ENCODE assay signal across 12 cellular contexts in genomic region chr7:66930341-66930740, GRCh38. TPM values are rescaled to one million over a fixed set of nuclear protein-coding genes. Genes with fewer than 3 reads are reported as not detected.
DNase-seq lines count a peak whose midpoint lies in the region; ATAC-seq and TF ChIP-seq lines count a peak whose summit lies in the region.
"Had no signal": no experiment of that assay in that cellular context is flagged by ENCODE, and none has a peak within 500 bp of the region (broad histone marks: within the 10 kb centered on the region; RNA-seq: fewer than 3 reads in every experiment).

No MANE protein-coding gene starts in this region.

- H3K9me3 ChIP-seq in ectodermal cell (ENCODE audit: control insufficient read depth, low read length) (no peaks in the 10 kb centered on the region), upper lobe of right lung (no peaks in the 10 kb centered on the region)
- H3K9me3 ChIP-seq: stomach had no signal

- TF ChIP-seq CTCF in neural crest cell (conservative IDR thresholded peaks at IDR 0.05) (no peak), upper lobe of right lung (IDR thresholded peaks at IDR 0.05) (no peak)

- H3K4me3 ChIP-seq in ectodermal cell (ENCODE audit: insufficient read depth, low read depth, low read length) (peak overlapping the region; percentile 3), upper lobe of right lung (no peak overlapping the region)
- H3K4me3 ChIP-seq: stomach had no signal

- H3K27ac ChIP-seq in ectodermal cell (ENCODE audit: insufficient read depth, low read depth, low read length, poor library complexity, severe bottlenecking) (no peak overlapping the region), upper lobe of right lung (no peak overlapping the region)
- H3K27ac ChIP-seq: stomach had no signal

- H3K4me3 Mint-ChIP-seq in activated T-cell treated with anti-CD3 and anti-CD28 coated beads, Interleukin-2, amount 50 U/mL, for 24 hours: no peak overlapping the region
- H3K4me3 Mint-ChIP-seq in neural crest cell: peak overlapping the region; percentile 12
- H3K4me3 Mint-ChIP-seq: T-helper 1 cell treated with Interleukin-12 subunit alpha and Interleukin-12 subunit beta and Interleukin-4 antibody, amounts not matched to agents 30 μg/mL and 1 μg/mL, for 36 hours had no signal

- H3K36me3 Mint-ChIP-seq in activated T-cell treated with anti-CD3 and anti-CD28 coated beads, Interleukin-2, amount 50 U/mL, for 24 hours (ENCODE audit: low read depth): peaks cover 73% of the 10 kb centered on the region
- peaks cover 6% of the 10 kb centered on the region for H3K36me3 Mint-ChIP-seq in neural crest cell (ENCODE audit: low read depth)

- no peaks in the 10 kb centered on the region for H3K9me3 Mint-ChIP-seq in activated T-cell treated with anti-CD3 and anti-CD28 coated beads, Interleukin-2, amount 50 U/mL, for 24 hours
- H3K9me3 Mint-ChIP-seq in neural crest cell: no peaks in the 10 kb centered on the region
- H3K9me3 Mint-ChIP-seq: T-helper 1 cell treated with Interleukin-12 subunit alpha and Interleukin-12 subunit beta and Interleukin-4 antibody, amounts not matched to agents 30 μg/mL and 1 μg/mL, for 36 hours had no signal

- ATAC-seq in upper lobe of right lung (no peak), HG02884 (IDR thresholded peaks at IDR 0.05; ENCODE audit: unreplicated experiment) (no peak), GM19467 (IDR thresholded peaks at IDR 0.05; ENCODE audit: unreplicated experiment) (no peak)

- H3K27ac Mint-ChIP-seq in activated T-cell treated with anti-CD3 and anti-CD28 coated beads, Interleukin-2, amount 50 U/mL, for 24 hours: peak overlapping the region; percentile 2
- H3K27ac Mint-ChIP-seq in neural crest cell (ENCODE audit: unreplicated experiment): peak overlapping the region; percentile 78
- H3K27ac Mint-ChIP-seq: T-helper 1 cell treated with Interleukin-12 subunit alpha and Interleukin-12 subunit beta and Interleukin-4 antibody, amounts not matched to agents 30 μg/mL and 1 μg/mL, for 36 hours had no signal

- H3K36me3 ChIP-seq in ectodermal cell (ENCODE audit: control insufficient read depth, insufficient read depth, low read length): no peaks in the 10 kb centered on the region
- H3K36me3 ChIP-seq in upper lobe of right lung: peaks cover 14% of the 10 kb centered on the region

- H3K27me3 ChIP-seq in ectodermal cell (ENCODE audit: control insufficient read depth, insufficient read depth, low read length, poor library complexity, severe bottlenecking) (no peaks in the 10 kb centered on the region), upper lobe of right lung (no peaks in the 10 kb centered on the region)
- H3K27me3 ChIP-seq: stomach had no signal

- H3K4me1 ChIP-seq in ectodermal cell (ENCODE audit: control insufficient read depth, insufficient read depth, low read length): no peaks in the 10 kb centered on the region
- H3K4me1 ChIP-seq in upper lobe of right lung: peaks cover 23% of the 10 kb centered on the region

- WGBS in ectodermal cell, 2 experiments: 42 to 48% methylated on average over 5 of the region's 5 CpGs

- H3K27me3 Mint-ChIP-seq in activated T-cell treated with anti-CD3 and anti-CD28 coated beads, Interleukin-2, amount 50 U/mL, for 24 hours: no peaks in the 10 kb centered on the region
- no peaks in the 10 kb centered on the region for H3K27me3 Mint-ChIP-seq in neural crest cell (ENCODE audit: low read depth)

- intact Hi-C loops in upper lobe of right lung (cut with DNase I): no loop called here

- H3K4me1 Mint-ChIP-seq in activated T-cell treated with anti-CD3 and anti-CD28 coated beads, Interleukin-2, amount 50 U/mL, for 24 hours (ENCODE audit: low read depth): peaks cover 72% of the 10 kb centered on the region
- H3K4me1 Mint-ChIP-seq in neural crest cell: peaks cover 17% of the 10 kb centered on the region

- no peak for DNase-seq in activated T-cell treated with anti-CD3 and anti-CD28 coated beads, Interleukin-2, amount 50 U/mL, for 24 hours
- DNase-seq in activated T-cell treated with anti-CD3 and anti-CD28 coated beads, Interleukin-2, amount 50 U/mL, for 1 hour: no peak
- DNase-seq in OCI-M1 (lab: John Stamatoyannopoulos, UW) (peak; percentile 63), neural crest cell (ENCODE audit: low read depth, low spot score) (no peak), upper lobe of right lung (no peak)
- DNase-seq: NCI-H2107; stimulated activated CD4-positive, alpha-beta T cell treated with anti-CD3 and anti-CD28 coated beads, Interleukin-15, amount 100 ng/mL, for 24 hours; stomach had no signal

RNA-seq across cellular contexts. Expression of gene TMEM248, which starts 9.3 kb away (rescaled TPM):
- 80.2 TPM for polyA plus RNA-seq in ectodermal cell (2013, experiment 1 of 4)
- polyA plus RNA-seq in ectodermal cell (2013, experiment 2 of 4): 71.3 TPM
- 43.1 TPM for polyA plus RNA-seq in ectodermal cell (2013, experiment 3 of 4)
- 48.2 TPM for polyA plus RNA-seq in ectodermal cell (2013, experiment 4 of 4)
- 69.7 and 72.2 TPM in 2 replicates for total RNA-seq in neural crest cell
- total RNA-seq in upper lobe of right lung: 114 TPM
